Comparison of ENCODE assay signal across 9 cellular contexts in the genomic region with DNA sequence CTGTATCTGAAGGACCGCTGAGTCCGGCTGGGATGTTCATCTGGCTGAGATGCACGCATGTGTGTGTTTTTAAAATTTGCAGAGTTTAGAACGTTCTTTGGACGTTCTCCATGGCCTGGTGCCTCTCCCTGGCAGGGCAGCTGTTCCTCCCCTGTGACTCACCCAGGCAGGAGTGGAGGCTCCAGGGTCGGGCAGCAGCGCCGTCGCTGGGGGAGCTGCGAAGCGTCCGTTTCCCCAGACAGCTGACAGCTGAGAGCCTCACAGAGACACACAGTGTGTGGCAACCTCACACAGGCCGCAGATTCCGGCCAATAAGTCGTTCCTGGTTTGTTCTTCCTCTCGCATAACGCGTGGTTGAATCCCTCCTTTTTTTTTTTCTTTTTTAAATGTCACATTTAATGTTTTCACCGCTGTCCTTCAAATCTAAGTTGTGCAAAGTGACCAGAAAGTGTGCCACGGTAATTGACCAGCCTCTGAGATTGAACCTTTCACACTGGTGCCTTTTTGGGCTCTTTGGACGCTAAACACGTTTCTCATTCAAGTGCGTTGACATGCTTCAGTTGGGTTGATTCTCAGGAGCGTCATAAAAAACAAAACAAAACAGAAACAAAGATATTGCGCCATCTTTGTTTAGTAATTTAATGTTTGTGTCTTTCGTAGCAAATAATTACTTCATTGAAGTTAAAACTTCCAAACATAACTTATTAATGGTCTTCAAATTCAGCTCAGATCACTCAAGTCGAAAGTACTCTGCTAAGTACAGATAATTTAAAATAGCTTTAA.
A peak's percentile ranks its signal among the peaks of the same experiment; 100 is the strongest.
DNase-seq lines count a peak whose midpoint lies in the region; ATAC-seq and TF ChIP-seq lines count a peak whose summit lies in the region.
"Had no signal": no experiment of that assay in that cellular context is flagged by ENCODE, and none has a peak within 500 bp of the region (broad histone marks: within the 10 kb centered on the region; RNA-seq: fewer than 3 reads in every experiment).

No MANE protein-coding gene starts in this region.

- H3K4me3 Mint-ChIP-seq in nephron progenitor cell: no peak overlapping the region

- H3K4me1 Mint-ChIP-seq in nephron progenitor cell: peaks cover 17% of the 10 kb centered on the region

- H3K36me3 Mint-ChIP-seq in nephron progenitor cell (ENCODE audit: low read depth): no peaks in the 10 kb centered on the region

- no peak overlapping the region for H3K4me3 ChIP-seq in AG09309 (ENCODE audit: control insufficient read depth, low read depth, low read length)

- peak overlapping the region; percentile 23 for H3K27ac Mint-ChIP-seq in nephron progenitor cell

- peaks cover 5% of the 10 kb centered on the region for H3K27me3 Mint-ChIP-seq in nephron progenitor cell (ENCODE audit: low read depth, poor library complexity)

- TF ChIP-seq CTCF in AG09309 (IDR thresholded peaks at IDR 0.05; ENCODE audit: control insufficient read depth, insufficient read depth, low read depth, low read length, missing control alignments): peak; percentile 53
- TF ChIP-seq CTCF in nephron progenitor cell (IDR thresholded peaks at IDR 0.05): no peak

- H3K9me3 Mint-ChIP-seq in nephron progenitor cell: no peaks in the 10 kb centered on the region

- ATAC-seq in GM18511 (IDR thresholded peaks at IDR 0.05; ENCODE audit: unreplicated experiment) (no peak), HG03432 (IDR thresholded peaks at IDR 0.05; ENCODE audit: unreplicated experiment) (no peak)

- DNase-seq in AG09309 (ENCODE audit: low read depth) (peak; percentile 33), NCI-H510A (lab: John Stamatoyannopoulos, UW) (peak; percentile 19), fibroblast of gingiva (ENCODE audit: low read depth) (peak; percentile 97), nephron progenitor cell (no peak), NCI-H1417 treated with DMSO at 0.1 percent for 48 hours (lab: John Stamatoyannopoulos, UW) (no peak), NCI-H82 treated with DMSO at 0.1 percent for 48 hours (lab: John Stamatoyannopoulos, UW; ENCODE audit: unreplicated experiment) (no peak)
- DNase-seq: activated CD4-positive, CD25-positive, alpha-beta regulatory T cell treated with anti-CD3 and anti-CD28 coated beads, Interleukin-2, amount 50 U/mL, for 72 hours had no signal

Comparison
In these comparisons a context has a peak if more than half of its experiments do, and no peak if none do; other contexts are left out.
1. DNase-seq: peak in AG09309 (single experiment), NCI-H510A (single experiment) and fibroblast of gingiva (single experiment); none in nephron progenitor cell (single experiment), NCI-H1417 treated with DMSO at 0.1 percent for 48 hours (single experiment) and NCI-H82 treated with DMSO at 0.1 percent for 48 hours (single experiment).